24 cellular contexts compared by ENCODE assay signal in the genomic region with DNA sequence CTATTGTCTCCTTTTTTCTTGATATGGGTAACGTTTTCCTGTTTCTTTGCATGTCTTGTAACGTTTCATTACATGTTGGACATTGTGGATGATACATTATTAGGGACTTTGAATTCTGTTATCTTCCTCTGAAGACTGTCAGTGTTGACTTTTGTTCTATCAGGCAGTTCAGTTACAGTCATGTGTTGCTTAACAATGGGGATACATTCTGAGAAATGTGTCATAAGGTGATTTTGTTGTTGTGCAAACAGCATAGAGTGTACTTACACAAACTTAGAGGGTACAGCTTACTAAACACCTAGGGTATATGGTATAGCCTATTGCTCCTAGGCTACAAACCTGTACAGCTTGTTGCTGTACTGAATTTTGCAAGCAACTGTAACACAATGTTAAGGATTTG.
"Had no signal": no experiment of that assay in that cellular context is flagged by ENCODE, and none has a peak within 500 bp of the region (broad histone marks: within the 10 kb centered on the region; RNA-seq: fewer than 3 reads in every experiment).

No MANE protein-coding gene starts in this region.

- H3K27ac Mint-ChIP-seq: T-cell had no signal

- H3K27ac ChIP-seq: HL-60 had no signal

- H3K27me3 Mint-ChIP-seq: T-cell had no signal

- FAIRE-seq: RCC 7860 had no signal

- H3K9me3 ChIP-seq: SK-N-SH had no signal

- DNase-seq: IMR-90, Karpas-422, KG1, MM.1S, NCI-H1092, NCI-H1105 treated with DMSO at 0.1 percent for 48 hours, NCI-H1417 treated with DMSO at 0.1 percent for 48 hours, NCI-H146, NCI-H1694 treated with DMSO at 0.1 percent for 48 hours, NCI-H1930, NCI-H2081, NCI-H2107, NCI-H2227 treated with DMSO at 0.1 percent for 48 hours, NCI-H510A, NCI-H524 treated with DMSO at 0.1 percent for 48 hours, NCI-H69, NCI-H774, Right ventricle myocardium superior, RPMI8226, SK-N-SH, SW 1271, T-cell had no signal

- H3K4me3 Mint-ChIP-seq: T-cell had no signal
